In the genomic region with DNA sequence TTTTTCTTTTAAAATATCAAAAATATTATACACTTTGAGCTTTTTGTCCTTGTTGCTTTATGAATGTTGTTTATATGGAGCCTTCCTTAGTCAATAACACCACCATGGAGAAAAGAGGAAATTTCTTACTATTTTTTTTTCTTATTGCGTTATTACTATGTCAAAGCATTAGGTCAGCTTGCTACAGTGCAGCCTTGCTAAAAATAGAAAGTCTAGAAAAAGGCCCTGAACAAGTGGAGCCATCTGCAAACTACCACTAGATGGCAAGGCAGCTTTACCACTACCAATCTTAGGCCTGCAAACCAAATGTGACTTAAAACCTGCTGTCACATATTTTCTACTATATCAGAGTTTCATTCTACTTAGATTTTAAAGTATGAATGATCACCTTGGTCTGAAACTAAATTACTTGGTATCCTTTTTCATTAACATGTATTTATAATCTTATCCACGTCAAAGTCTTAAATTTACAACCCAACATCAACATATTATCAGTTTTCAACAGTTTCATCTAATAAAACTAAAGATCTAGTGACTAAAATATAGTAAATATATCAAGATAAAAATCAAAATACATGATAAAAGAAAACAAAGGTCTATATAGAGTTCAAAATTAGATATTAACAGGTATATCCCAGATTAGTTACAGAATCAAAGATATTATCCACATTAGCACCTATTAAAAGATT, we compare ENCODE assay signal across 8 cellular contexts.
DNase-seq lines count a peak whose midpoint lies in the region; ATAC-seq and TF ChIP-seq lines count a peak whose summit lies in the region.

No MANE protein-coding gene starts in this region.

- TF ChIP-seq EP300 in neural cell (conservative IDR thresholded peaks at IDR 0.05; ENCODE audit: poor library complexity, severe bottlenecking): no peak

- H3K4me2 ChIP-seq in neural cell (ENCODE audit: low read length): no peak overlapping the region

- no peak overlapping the region for H2AFZ ChIP-seq in neural cell (ENCODE audit: low read depth, low read length)

- ATAC-seq in GM19463 (IDR thresholded peaks at IDR 0.05; ENCODE audit: unreplicated experiment) (peak; percentile 100), HG03442 (IDR thresholded peaks at IDR 0.05; ENCODE audit: unreplicated experiment) (peak; percentile 99)

- peak; percentile 84 for DNase-seq in ELR (ENCODE audit: low read depth)
- DNase-seq in NCI-H446 treated with DMSO at 0.1 percent for 48 hours (lab: John Stamatoyannopoulos, UW): peak; percentile 84
- DNase-seq in activated CD4-positive, alpha-beta T cell treated with anti-CD3 and anti-CD28 coated beads, Interleukin-2, amount 50 U/mL, for 1 hour: peak; percentile 18
- peak; percentile 93 for DNase-seq in fibroblast of mammary gland (ENCODE audit: low read depth)
- DNase-seq in activated CD8-positive, alpha-beta memory T cell treated with anti-CD3 and anti-CD28 coated beads for 24 hours: no peak

- no peaks in the 10 kb centered on the region for H3K9me3 ChIP-seq in neural cell (ENCODE audit: low read length)

- TF ChIP-seq CTCF in fibroblast of mammary gland (conservative IDR thresholded peaks at IDR 0.05; ENCODE audit: control insufficient read depth, insufficient read depth, low read depth, low read length) (peak; percentile 94), neural cell (IDR thresholded peaks at IDR 0.05; ENCODE audit: poor library complexity, severe bottlenecking) (peak; percentile 91)

- no peaks in the 10 kb centered on the region for H3K36me3 ChIP-seq in neural cell (ENCODE audit: insufficient read depth, low read length)

- peaks cover 5% of the 10 kb centered on the region for H3F3A ChIP-seq in neural cell (ENCODE audit: insufficient read depth, low read length, poor library complexity, severe bottlenecking)

- H3K27ac ChIP-seq in neural cell (ENCODE audit: low read length): peak overlapping the region; percentile 36

- no peaks in the 10 kb centered on the region for H4K20me1 ChIP-seq in neural cell (ENCODE audit: insufficient read depth)

- no peaks in the 10 kb centered on the region for H3K9me2 ChIP-seq in neural cell (ENCODE audit: insufficient read depth, low read length)

- H3K79me2 ChIP-seq in neural cell (replicated peaks; ENCODE audit: insufficient read depth, low read length): no peaks in the 10 kb centered on the region

- H3K4me3 ChIP-seq in fibroblast of mammary gland (ENCODE audit: control insufficient read depth, low read depth, low read length): no peak overlapping the region
- no peak overlapping the region for H3K4me3 ChIP-seq in neural cell (ENCODE audit: low read length)

- no peak overlapping the region for H3K9ac ChIP-seq in neural cell (ENCODE audit: low read length)

- no peaks in the 10 kb centered on the region for H3K27me3 ChIP-seq in neural cell (ENCODE audit: insufficient read depth, low read depth, low read length)

- TF ChIP-seq RAD21 in neural cell (conservative IDR thresholded peaks at IDR 0.05): peak; percentile 90

TF ChIP-seq in neural cell, 6 proteins besides CTCF, POLR2A, EP300 and RAD21:
- TF ChIP-seq EZH2 (IDR thresholded peaks at IDR 0.05; ENCODE audit: borderline replicate concordance, insufficient read depth, low read length, poor library complexity, severe bottlenecking) (no peak), POLR2AphosphoS5 (IDR thresholded peaks at IDR 0.05) (no peak), SMC3 (conservative IDR thresholded peaks at IDR 0.05; ENCODE audit: poor library complexity) (peak; percentile 87)
